ENCODE assay signal across 12 cellular contexts in the genomic region with DNA sequence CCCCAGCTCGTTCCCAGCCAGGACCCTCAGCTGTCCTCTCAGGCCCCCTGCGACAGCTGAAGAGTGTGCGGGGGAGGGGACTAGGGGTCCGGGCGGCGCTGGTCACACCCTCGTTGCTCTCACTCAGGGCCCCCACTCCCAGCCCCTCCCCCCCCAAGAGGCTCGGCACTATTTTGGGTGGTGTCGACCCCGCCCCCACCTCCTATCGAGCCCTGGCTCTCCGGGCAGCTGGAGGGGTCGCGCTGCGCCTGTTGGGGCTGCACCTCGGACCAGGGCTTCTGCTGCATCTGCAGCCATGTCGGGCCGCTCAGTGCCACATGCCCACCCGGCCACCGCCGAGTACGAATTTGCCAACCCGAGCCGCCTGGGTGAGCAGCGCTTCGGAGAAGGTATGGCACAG. TPM values are rescaled to one million over a fixed set of nuclear protein-coding genes. Genes with fewer than 3 reads are reported as not detected.
A peak's percentile ranks its signal among the peaks of the same experiment; 100 is the strongest.
DNase-seq lines count a peak whose midpoint lies in the region; ATAC-seq and TF ChIP-seq lines count a peak whose summit lies in the region.
"Had no signal": no experiment of that assay in that cellular context is flagged by ENCODE, and none has a peak within 500 bp of the region (broad histone marks: within the 10 kb centered on the region; RNA-seq: fewer than 3 reads in every experiment).

A gene with protein sequence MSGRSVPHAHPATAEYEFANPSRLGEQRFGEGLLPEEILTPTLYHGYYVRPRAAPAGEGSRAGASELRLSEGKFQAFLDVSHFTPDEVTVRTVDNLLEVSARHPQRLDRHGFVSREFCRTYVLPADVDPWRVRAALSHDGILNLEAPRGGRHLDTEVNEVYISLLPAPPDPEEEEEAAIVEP (plus strand): TSS at position 200 of the 400 bp plus-strand sequence. CDS start 96 bp downstream, at position 296.

- CTCF ChIA-PET in IMR-90 (lab: Yijun Ruan, JAX) = no interaction called here

- peak within 1 kb of the TSS; percentile 58 for H3K4me2 ChIP-seq in IMR-90 (ENCODE audit: low read depth, low read length)

- H3K36me3 ChIP-seq in IMR-90 (ENCODE audit: control insufficient read depth, insufficient read depth, low read length) (no peaks in the 10 kb centered on the region), spleen (no peaks in the 10 kb centered on the region)

- H3K18ac ChIP-seq in IMR-90 (ENCODE audit: low read depth, low read length) = peak within 1 kb of the TSS; percentile 89

- H2AK9ac ChIP-seq in IMR-90 (replicated peaks; ENCODE audit: low read depth, low read length, poor library complexity) = peak within 1 kb of the TSS; percentile 97

- H3K14ac ChIP-seq in IMR-90 (replicated peaks; ENCODE audit: low read depth, low read length) = peak within 1 kb of the TSS; percentile 75

- TF ChIP-seq POLR2A in IMR-90 (IDR thresholded peaks at IDR 0.05; ENCODE audit: low read depth, low read length) (no peak), lower leg skin (IDR thresholded peaks at IDR 0.05) (no peak), spleen (IDR thresholded peaks at IDR 0.05) (no peak)

- peak within 1 kb of the TSS; percentile 58 for H3K9ac ChIP-seq in IMR-90 (ENCODE audit: low read depth, low read length)

- H2AK5ac ChIP-seq in IMR-90 (ENCODE audit: low read depth, low read length) = peak within 1 kb of the TSS; percentile 94

- H2BK20ac ChIP-seq in IMR-90 (ENCODE audit: low read depth, low read length) = peak within 1 kb of the TSS; percentile 97

- H3K9me1 ChIP-seq in IMR-90 (ENCODE audit: insufficient read depth, low read length) = peaks cover 18% of the 10 kb centered on the region

- H3K27ac ChIP-seq in IMR-90 (ENCODE audit: insufficient read depth, low read length) = peak within 1 kb of the TSS; percentile 78
- peak within 1 kb of the TSS; percentile 13 to 85 (median 78) for H3K27ac ChIP-seq in spleen

- peak within 1 kb of the TSS; percentile 90 for H2BK120ac ChIP-seq in IMR-90 (ENCODE audit: low read depth, low read length)

- peak within 1 kb of the TSS; percentile 93 to 95 for H4K8ac ChIP-seq in IMR-90 (ENCODE audit: low read depth in 2 of 2, low read length in 2 of 2)

- H2BK5ac ChIP-seq in IMR-90 (ENCODE audit: low read depth, low read length, poor library complexity, severe bottlenecking) = peak within 1 kb of the TSS; percentile 85

- peak within 1 kb of the TSS; percentile 76 for H3K23ac ChIP-seq in IMR-90 (ENCODE audit: low read depth, low read length)

- in situ Hi-C loops in IMR-90 (cut with MboI; ENCODE audit: low sequenced_read_pairs) = no loop called here

- H2AFZ ChIP-seq in IMR-90 (replicated peaks; ENCODE audit: low read length, poor library complexity) = peak within 1 kb of the TSS; percentile 88

- no TSS peak for BruUV-seq in IMR-90 (replicated peaks; lab: Mats Ljungman, UMichigan)

- dilution Hi-C loops in IMR-90 (cut with HindIII; ENCODE audit: low sequenced_read_pairs, unreplicated experiment) = no loop called here

- ATAC-seq in IMR-90 (ENCODE audit: low read depth) (0 out of 2 replicates have a peak, but pooled peaks have one; percentile 2), GM18520 (IDR thresholded peaks at IDR 0.05; ENCODE audit: unreplicated experiment) (no peak)

- H3K4me1 ChIP-seq in IMR-90 (ENCODE audit: control insufficient read depth, insufficient read depth, low read length) (peaks cover 36% of the 10 kb centered on the region), spleen (no peaks in the 10 kb centered on the region)

- H3K9me3 ChIP-seq in IMR-90 (ENCODE audit: control insufficient read depth, insufficient read depth, low read length) (no peaks in the 10 kb centered on the region), spleen (no peaks in the 10 kb centered on the region)

- no peaks in the 10 kb centered on the region for H4K20me1 ChIP-seq in IMR-90 (ENCODE audit: insufficient read depth, low read length)

- peak within 1 kb of the TSS; percentile 95; the same call in 2 of the 3 replicates for H2BK15ac ChIP-seq in IMR-90 (ENCODE audit: low read depth, low read length)

- no peak for TF ChIP-seq RAD21 in IMR-90 (IDR thresholded peaks at IDR 0.05; ENCODE audit: low read length)

- TF ChIP-seq CTCF in IMR-90 (conservative IDR thresholded peaks at IDR 0.05; ENCODE audit: low read depth, low read length) = no peak
- TF ChIP-seq CTCF in epithelial cell of esophagus (IDR thresholded peaks at IDR 0.05; ENCODE audit: insufficient read depth, low read depth, low read length, missing control alignments) = no peak
- TF ChIP-seq CTCF in lower leg skin (IDR thresholded peaks at IDR 0.05) = no peak
- TF ChIP-seq CTCF in spleen (IDR thresholded peaks at IDR 0.05 in 8 of 11, conservative IDR thresholded peaks at IDR 0.05 in 3 of 11) = no peak

- H3K4ac ChIP-seq in IMR-90 (ENCODE audit: low read depth, low read length) = peak within 1 kb of the TSS; percentile 94

- intact Hi-C loops in IMR-90 (cut with micrococcal nuclease) (no loop called here), lower leg skin (cut with DNase I; ENCODE audit: low total_unique reads) (loop anchor here (5.0 kb wide), 1 partner anchor 1190 kb away; no protein-coding TSS in a partner anchor), spleen (cut with DNase I; ENCODE audit: low total_unique reads) (no loop called here)

- H3K4me3 ChIP-seq in IMR-90 (ENCODE audit: insufficient read depth, low read depth, low read length) (peak within 1 kb of the TSS; percentile 1; the same call in 1 of the 2 replicates), epithelial cell of esophagus (ENCODE audit: low read length) (peak within 1 kb of the TSS; percentile 51), lower leg skin (ENCODE audit: low read depth, poor library complexity, severe bottlenecking) (peak within 1 kb of the TSS; percentile 38), spleen (peak within 1 kb of the TSS in 6 of 8 donors; percentile 4 to 62 (median 32))

- POLR2A ChIA-PET in IMR-90 (lab: Charles Lee; ENCODE audit: unreplicated experiment) = no interaction called here

- DNase-seq in IMR-90 = no peak
- DNase-seq in epithelial cell of esophagus (ENCODE audit: low read depth) = no peak
- peak in 1 of 2 donors; percentile 89 for DNase-seq in lower leg skin (ENCODE audit: low spot score in 2 of 2)
- no peak for DNase-seq in spleen
- no peak for DNase-seq in activated CD4-positive, alpha-beta T cell treated with anti-CD3 and anti-CD28 coated beads, Interleukin-2, amount 50 U/mL, for 4 hours
- DNase-seq in amniotic stem cell (lab: John Stamatoyannopoulos, UW) = no peak
- no peak for DNase-seq in AML-193 (lab: John Stamatoyannopoulos, UW)
- DNase-seq: activated CD4-positive, alpha-beta memory T cell treated with anti-CD3 and anti-CD28 coated beads for 36 hours; dermis blood vessel endothelial cell; KBM-7; naive B cell had no signal

- peak within 1 kb of the TSS; percentile 97 for H4K91ac ChIP-seq in IMR-90 (ENCODE audit: insufficient read depth, low read depth, low read length)

- H3K27me3 ChIP-seq in IMR-90 (ENCODE audit: control insufficient read depth, insufficient read depth, low read length) = no peaks in the 10 kb centered on the region
- peaks cover 0 to 55% (median 25%) of the 10 kb centered on the region in 7 donors for H3K27me3 ChIP-seq in spleen (replicated peaks in 1 of 7)

- no CpG with 5 or more reads among the region's 26 CpGs for WGBS in IMR-90 (ENCODE audit: extremely low coverage in 2 of 2, insufficient read length in 1 of 2), 2 experiments
- 5 to 18% methylated on average over 14 to 25 of the region's 26 CpGs for WGBS in lower leg skin, 2 donors
- 8 to 27% (median 13%) methylated on average over 14 to 26 of the region's 26 CpGs for WGBS in spleen, 5 donors

- peak within 1 kb of the TSS; percentile 41; the same call in 1 of the 2 replicates for H3K56ac ChIP-seq in IMR-90 (ENCODE audit: extremely low read depth, insufficient read depth, low read length)

- H4K5ac ChIP-seq in IMR-90 (ENCODE audit: low read depth, low read length) = peak within 1 kb of the TSS; percentile 95

- peaks cover 0 to 15% of the 10 kb centered on the region in 2 experiments; a peak in 2 of 4 replicates for H3K79me1 ChIP-seq in IMR-90 (ENCODE audit: low read depth in 1 of 2, low read length in 2 of 2)

TF ChIP-seq in IMR-90, 13 proteins besides CTCF, POLR2A, EP300 and RAD21 (continues in another document):
- no peak for TF ChIP-seq SMC3 (IDR thresholded peaks at IDR 0.05; ENCODE audit: low read depth, low read length)
- TF ChIP-seq NFE2L2 (IDR thresholded peaks at IDR 0.05; ENCODE audit: low read depth, low read length) = no peak
- no peak for TF ChIP-seq CEBPB (IDR thresholded peaks at IDR 0.05; ENCODE audit: low read depth, low read length)
- no peak for TF ChIP-seq FOS (IDR thresholded peaks at IDR 0.05; ENCODE audit: low read depth, low read length)
- TF ChIP-seq MAZ (IDR thresholded peaks at IDR 0.05; ENCODE audit: borderline replicate concordance, low read depth, low read length) = no peak
- TF ChIP-seq RCOR1 (IDR thresholded peaks at IDR 0.05; ENCODE audit: insufficient replicate concordance, low read length) = no peak
- TF ChIP-seq BHLHE40 (IDR thresholded peaks at IDR 0.05; ENCODE audit: low read depth, low read length) = no peak
- no peak for TF ChIP-seq MXI1 (IDR thresholded peaks at IDR 0.05; ENCODE audit: borderline replicate concordance, low read depth, low read length)
- TF ChIP-seq, protein P1, sequence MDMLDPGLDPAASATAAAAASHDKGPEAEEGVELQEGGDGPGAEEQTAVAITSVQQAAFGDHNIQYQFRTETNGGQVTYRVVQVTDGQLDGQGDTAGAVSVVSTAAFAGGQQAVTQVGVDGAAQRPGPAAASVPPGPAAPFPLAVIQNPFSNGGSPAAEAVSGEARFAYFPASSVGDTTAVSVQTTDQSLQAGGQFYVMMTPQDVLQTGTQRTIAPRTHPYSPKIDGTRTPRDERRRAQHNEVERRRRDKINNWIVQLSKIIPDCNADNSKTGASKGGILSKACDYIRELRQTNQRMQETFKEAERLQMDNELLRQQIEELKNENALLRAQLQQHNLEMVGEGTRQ (IDR thresholded peaks at IDR 0.05; ENCODE audit: low read depth, low read length) = no peak
- no peak for TF ChIP-seq CHD1 (IDR thresholded peaks at IDR 0.05; ENCODE audit: low read depth, low read length)
- no peak for TF ChIP-seq RFX5 (IDR thresholded peaks at IDR 0.05; ENCODE audit: low read depth, low read length)

RNA-seq across cellular contexts. Expression of the gene that starts here (rescaled TPM):
- total RNA-seq in IMR-90 (2012; rRNA removed) (under 0.01 and 0.18 TPM in 2 replicates), lower leg skin (1 to 10 TPM in 3 of 4 donors, not detected in 1; 1.2 to 6.7 (median 1.5) TPM), spleen (1 to 10 TPM in 3 of 7 donors, under 1 TPM in 2, not detected in 2; 0.60 to 1.9 (median 1.4) TPM)
- polyA plus RNA-seq in IMR-90 (2012; rRNA removed) (0.55 and 1.0 TPM in 2 replicates), spleen (1 to 10 TPM; 2.8 to 6.0 (median 3.4) TPM)
- 0.27 and 0.36 TPM in 2 replicates for polyA plus RNA-seq in IMR-90 (2012; cell fraction: cytosol; rRNA removed)
- polyA plus RNA-seq in IMR-90 (2012; cell fraction: nucleus; rRNA removed; ENCODE audit: low replicate concordance) = 0.68 and 0.70 TPM in 2 replicates
- total RNA-seq: activated CD4-positive, alpha-beta memory T cell treated with anti-CD3 and anti-CD28 coated beads for 36 hours; dermis blood vessel endothelial cell had no signal

Comparison
In these comparisons a context has a peak if more than half of its experiments do, and no peak if none do; other contexts are left out.
1. H3K4me3 ChIP-seq: peak in every context shown above with its lines; median percentile 51 in epithelial cell of esophagus; 38 in lower leg skin; 32 in spleen; 1 in IMR-90.